Comparison of ENCODE assay signal across 9 cellular contexts in the genomic region with DNA sequence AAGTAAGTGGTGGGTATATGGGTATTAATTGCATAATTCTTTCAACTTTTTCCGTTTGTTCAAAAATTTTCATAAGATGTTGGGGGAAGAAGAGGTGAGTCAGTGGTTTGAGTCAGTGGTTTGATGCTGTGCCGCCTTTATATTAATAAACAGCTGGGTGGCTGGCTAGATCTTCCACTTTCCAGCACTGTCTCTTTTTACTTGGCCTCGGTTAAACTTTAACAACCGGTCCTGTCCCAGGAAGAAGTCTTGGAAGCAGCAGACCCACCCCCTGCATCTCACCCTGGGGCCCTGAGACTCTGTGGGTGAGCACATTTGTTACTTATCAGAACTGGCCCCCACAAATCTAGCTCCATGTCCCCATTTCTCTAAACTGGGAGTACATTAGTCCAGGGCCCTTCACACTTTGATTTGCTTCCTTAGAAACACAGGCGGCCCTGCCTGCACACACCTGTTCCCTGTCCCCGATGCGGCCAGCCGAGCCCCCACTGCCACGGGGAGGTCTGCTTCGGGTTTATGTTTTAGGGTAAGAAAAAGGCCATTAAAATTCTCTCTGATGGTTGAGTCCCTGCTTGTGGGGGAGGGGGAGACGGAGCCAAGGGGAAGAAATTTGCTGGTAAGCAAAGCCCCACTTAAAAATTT.
DNase-seq lines count a peak whose midpoint lies in the region; ATAC-seq, FAIRE-seq and TF ChIP-seq lines count a peak whose summit lies in the region.
"Had no signal": no experiment of that assay in that cellular context is flagged by ENCODE, and none has a peak within 500 bp of the region (broad histone marks: within the 10 kb centered on the region; RNA-seq: fewer than 3 reads in every experiment).

No MANE protein-coding gene starts in this region.

- H3K4me3 Mint-ChIP-seq in astrocyte (ENCODE audit: unreplicated experiment) = peak overlapping the region; percentile 87

- H3K27me3 Mint-ChIP-seq in astrocyte (ENCODE audit: low read depth, unreplicated experiment) = no peaks in the 10 kb centered on the region

- H2AFZ ChIP-seq in astrocyte (ENCODE audit: low read depth, low read length) = peak overlapping the region; percentile 86

- no peaks in the 10 kb centered on the region for H3K4me1 Mint-ChIP-seq in astrocyte (ENCODE audit: low read depth, unreplicated experiment)

- DNase-seq in NCI-H2196 treated with DMSO at 0.1 percent for 48 hours (lab: John Stamatoyannopoulos, UW; ENCODE audit: unreplicated experiment) (peak; percentile 6), NCI-H2196 (lab: John Stamatoyannopoulos, UW; ENCODE audit: unreplicated experiment) (no peak), M059J (ENCODE audit: low read depth) (peak; percentile 64), astrocyte (ENCODE audit: low read depth) (peak; percentile 23), left lung (no peak), tibial artery (no peak)
- DNase-seq: DND-41 had no signal

- H3K27ac ChIP-seq in astrocyte (ENCODE audit: low read depth, low read length) = no peak overlapping the region
- H3K27ac ChIP-seq in left lung = peak overlapping the region; percentile 67 to 77
- no peak overlapping the region for H3K27ac ChIP-seq in tibial artery

- H3K36me3 ChIP-seq in astrocyte (ENCODE audit: insufficient read depth, low read length) (no peaks in the 10 kb centered on the region), left lung (no peaks in the 10 kb centered on the region), tibial artery (peaks cover 0 to 5% (median 5%) of the 10 kb centered on the region in 3 donors)

- H3K79me2 ChIP-seq in astrocyte (ENCODE audit: insufficient read depth, low read length) = no peaks in the 10 kb centered on the region

- H3K4me1 ChIP-seq in astrocyte (ENCODE audit: insufficient read depth, low read length) (peaks cover 5% of the 10 kb centered on the region), left lung (peaks cover 0 to 5% of the 10 kb centered on the region in 2 donors), tibial artery (peaks cover 0 to 16% (median 6%) of the 10 kb centered on the region in 4 donors)

- no peaks in the 10 kb centered on the region for H4K20me1 ChIP-seq in astrocyte (ENCODE audit: insufficient read depth, low read length)

- H3K4me3 ChIP-seq in astrocyte (ENCODE audit: insufficient read depth, low read depth, low read length) (peak overlapping the region; percentile 64), left lung (peak overlapping the region; percentile 28 to 43), tibial artery (peak overlapping the region; percentile 34 to 54)

- no peak for TF ChIP-seq CTCF in astrocyte (IDR thresholded peaks at IDR 0.05; ENCODE audit: insufficient read depth, low read depth, low read length)
- no peak for TF ChIP-seq CTCF in left lung (IDR thresholded peaks at IDR 0.05)
- no peak for TF ChIP-seq CTCF in tibial artery (IDR thresholded peaks at IDR 0.05)

- FAIRE-seq in astrocyte (lab: Jason Lieb, UNC) = no peak

- H3K9me3 ChIP-seq in astrocyte (ENCODE audit: insufficient read depth, low read depth, low read length) = peaks cover 17% of the 10 kb centered on the region
- H3K9me3 ChIP-seq in left lung = peaks cover 0 to 35% of the 10 kb centered on the region in 2 donors
- H3K9me3 ChIP-seq in tibial artery = peaks cover 0 to 42% (median 21%) of the 10 kb centered on the region in 3 donors

- peaks cover 23% of the 10 kb centered on the region for H3K36me3 Mint-ChIP-seq in astrocyte (ENCODE audit: low read depth, unreplicated experiment)

- H3K27ac Mint-ChIP-seq in astrocyte (ENCODE audit: unreplicated experiment) = peak overlapping the region; percentile 53

- peak overlapping the region; percentile 75 for H3K9ac ChIP-seq in astrocyte (ENCODE audit: low read length)

- intact Hi-C loops in left lung (cut with DNase I) = no loop called here
- intact Hi-C loops in tibial artery (cut with DNase I; ENCODE audit: low total_unique reads) = no loop called here

- H3K27me3 ChIP-seq in astrocyte (ENCODE audit: insufficient read depth, low read length) (no peaks in the 10 kb centered on the region), left lung (peaks cover 0 to 32% of the 10 kb centered on the region in 2 donors), tibial artery (no peaks in the 10 kb centered on the region)

- peak overlapping the region; percentile 90 for H3K4me2 ChIP-seq in astrocyte (ENCODE audit: low read length)

- peaks cover 27% of the 10 kb centered on the region for H3K9me3 Mint-ChIP-seq in astrocyte (ENCODE audit: unreplicated experiment)

- ATAC-seq in left lung (peak; percentile 38), GM18858 (IDR thresholded peaks at IDR 0.05; ENCODE audit: unreplicated experiment) (no peak), GM21576 (IDR thresholded peaks at IDR 0.05; ENCODE audit: unreplicated experiment) (no peak)

Comparison
In these comparisons a context has a peak if more than half of its experiments do, and no peak if none do; other contexts are left out.
1. DNase-seq: peak in NCI-H2196 treated with DMSO at 0.1 percent for 48 hours (single experiment), M059J (single experiment) and astrocyte (single experiment); none in NCI-H2196 (single experiment), left lung (0 of 2) and tibial artery (0 of 2).
2. H3K27ac ChIP-seq: peak in left lung (2 of 2); none in astrocyte (single experiment) and tibial artery (0 of 2).
3. Peak in every context shown above with its lines, with median percentiles within 50 percentile points of each other: H3K4me3 ChIP-seq.